ENCODE assay signal across 1 cellular context in genomic region chr5:1185652-1186350, GRCh38.
TF ChIP-seq lines count a peak whose summit lies in the region.

No MANE protein-coding gene starts in this region.

TF ChIP-seq in SK-N-SH, 30 proteins besides CTCF, POLR2A, EP300 and RAD21 (continued from another document):
- TF ChIP-seq MXI1 (IDR thresholded peaks at IDR 0.05; ENCODE audit: low read depth, low read length) (peak; percentile 55; the same call in 1 of the 2 replicates), SMC3 (IDR thresholded peaks at IDR 0.05; ENCODE audit: low read depth, low read length) (no peak), CHD2 (IDR thresholded peaks at IDR 0.05; ENCODE audit: low read length, partially characterized antibody) (peak; percentile 43), RCOR1 (IDR thresholded peaks at IDR 0.05; ENCODE audit: low read length) (peak; percentile 81), YY1 (IDR thresholded peaks at IDR 0.05; ENCODE audit: low read depth) (no peak), GABPA (IDR thresholded peaks at IDR 0.05; ENCODE audit: low read depth) (no peak), TEAD4 (IDR thresholded peaks at IDR 0.05; ENCODE audit: borderline replicate concordance, insufficient read depth) (no peak), TAF1 (IDR thresholded peaks at IDR 0.05; ENCODE audit: borderline replicate concordance, low read depth, low read length) (no peak), GATA2 (CRISPR knock-in tag; IDR thresholded peaks at IDR 0.05) (peak; percentile 96), POLR2AphosphoS5 (IDR thresholded peaks at IDR 0.05; ENCODE audit: low read depth, low read length) (no peak), EZH2phosphoT487 (IDR thresholded peaks at IDR 0.05; ENCODE audit: borderline replicate concordance, low read depth) (no peak)
